ENCODE assay signal across 23 cellular contexts in genomic region chr12:74401035-74401434, GRCh38.
"Had no signal": no experiment of that assay in that cellular context is flagged by ENCODE, and none has a peak within 500 bp of the region (broad histone marks: within the 10 kb centered on the region; RNA-seq: fewer than 3 reads in every experiment).

No MANE protein-coding gene starts in this region.

- H3K27ac Mint-ChIP-seq: activated CD4-positive, alpha-beta T cell treated with anti-CD3 and anti-CD28 coated beads, Interleukin-2, amount 10 ng/mL, durations not matched to agents 7 days and 5 days; activated naive CD4-positive, alpha-beta T cell treated with anti-CD3 and anti-CD28 coated beads for 36 hours; brain; endodermal cell; naive B cell; stimulated activated naive CD8-positive, alpha-beta T cell treated with anti-CD3 and anti-CD28 coated beads, Interleukin-15, Interleukin-2, amounts not matched to agents 100 ng/mL and 50 ng/mL, for 24 hours had no signal

- H3K27me3 Mint-ChIP-seq: activated CD4-positive, alpha-beta T cell treated with anti-CD3 and anti-CD28 coated beads, Interleukin-2, amount 10 ng/mL, durations not matched to agents 7 days and 5 days; naive B cell; stimulated activated naive CD8-positive, alpha-beta T cell treated with anti-CD3 and anti-CD28 coated beads, Interleukin-15, Interleukin-2, amounts not matched to agents 100 ng/mL and 50 ng/mL, for 24 hours had no signal

- DNase-seq: activated CD4-positive, alpha-beta T cell treated with anti-CD3 and anti-CD28 coated beads, Interleukin-2, amount 10 ng/mL, durations not matched to agents 7 days and 5 days; activated CD8-positive, alpha-beta memory T cell treated with anti-CD3 and anti-CD28 coated beads, Interleukin-2, amount 50 U/mL, for 4 hours; activated naive CD4-positive, alpha-beta T cell treated with anti-CD3 and anti-CD28 coated beads for 36 hours; activated T-cell treated with anti-CD3 and anti-CD28 coated beads, Interleukin-2, amount 50 U/mL, for 4 hours; anterior cingulate cortex; caudate nucleus; endodermal cell; erythroblast; gastrocnemius medialis; head of caudate nucleus; left ventricle myocardium superior; naive B cell; psoas muscle; right cardiac atrium; stimulated activated CD4-positive, alpha-beta T cell treated with anti-CD3 and anti-CD28 coated beads, Interleukin-15, amount 100 ng/mL, for 24 hours; stimulated activated CD4-positive, alpha-beta T cell treated with anti-CD3 and anti-CD28 coated beads, Interleukin-2, amount 100 ng/mL, for 48 hours; trophoblast cell had no signal

- H3K4me1 Mint-ChIP-seq: activated CD4-positive, alpha-beta T cell treated with anti-CD3 and anti-CD28 coated beads, Interleukin-2, amount 10 ng/mL, durations not matched to agents 7 days and 5 days; brain; naive B cell; neural crest cell had no signal

- FAIRE-seq: colon had no signal

- H3K4me3 ChIP-seq: gastrocnemius medialis, psoas muscle, skin epidermis, vagina had no signal

- H3K9me3 Mint-ChIP-seq: activated CD4-positive, alpha-beta T cell treated with anti-CD3 and anti-CD28 coated beads, Interleukin-2, amount 10 ng/mL, durations not matched to agents 7 days and 5 days; activated naive CD4-positive, alpha-beta T cell treated with anti-CD3 and anti-CD28 coated beads for 36 hours; activated T-cell treated with anti-CD3 and anti-CD28 coated beads, Interleukin-2, amount 50 U/mL, for 4 hours; brain; naive B cell; neural crest cell; stimulated activated naive CD8-positive, alpha-beta T cell treated with anti-CD3 and anti-CD28 coated beads, Interleukin-15, Interleukin-2, amounts not matched to agents 100 ng/mL and 50 ng/mL, for 24 hours had no signal

- H3K4me3 Mint-ChIP-seq: activated CD4-positive, alpha-beta T cell treated with anti-CD3 and anti-CD28 coated beads, Interleukin-2, amount 10 ng/mL, durations not matched to agents 7 days and 5 days; activated naive CD4-positive, alpha-beta T cell treated with anti-CD3 and anti-CD28 coated beads for 36 hours; activated T-cell treated with anti-CD3 and anti-CD28 coated beads, Interleukin-2, amount 50 U/mL, for 4 hours; brain; endodermal cell; naive B cell; neural crest cell; stimulated activated naive CD8-positive, alpha-beta T cell treated with anti-CD3 and anti-CD28 coated beads, Interleukin-15, Interleukin-2, amounts not matched to agents 100 ng/mL and 50 ng/mL, for 24 hours had no signal

- H3K9me3 ChIP-seq: gastrocnemius medialis, psoas muscle, vagina had no signal

- H3K36me3 Mint-ChIP-seq: brain, naive B cell had no signal

- H3K4me1 ChIP-seq: gastrocnemius medialis, psoas muscle, vagina had no signal

- H3K27me3 ChIP-seq: gastrocnemius medialis, vagina had no signal

- H3K27ac ChIP-seq: gastrocnemius medialis, psoas muscle, skin epidermis, vagina had no signal

- H3K36me3 ChIP-seq: gastrocnemius medialis, vagina had no signal

- ATAC-seq: activated T-cell treated with anti-CD3 and anti-CD28 coated beads, Interleukin-2, amount 50 U/mL, for 4 hours; gastrocnemius medialis; left ventricle myocardium superior; psoas muscle; right cardiac atrium had no signal
